In genomic region chr17:9968881-9969280, GRCh38 we compare ENCODE assay signal across 27 cellular contexts.
DNase-seq lines count a peak whose midpoint lies in the region; ATAC-seq, FAIRE-seq and TF ChIP-seq lines count a peak whose summit lies in the region.
"Had no signal": no experiment of that assay in that cellular context is flagged by ENCODE, and none has a peak within 500 bp of the region (broad histone marks: within the 10 kb centered on the region; RNA-seq: fewer than 3 reads in every experiment).

No MANE protein-coding gene starts in this region.

- no peaks in the 10 kb centered on the region for H3K9me3 ChIP-seq in breast epithelium
- H3K9me3 ChIP-seq in GM12878 (replicated peaks; ENCODE audit: control insufficient read depth, insufficient read depth, low read length) = no peaks in the 10 kb centered on the region
- H3K9me3 ChIP-seq: colonic mucosa had no signal

- DNase-seq in T47D (ENCODE audit: low read depth in 1 of 2, low spot score in 1 of 2) (peak; percentile 15 to 75), breast epithelium (ENCODE audit: low spot score in 2 of 2) (no peak), GM12878 (ENCODE audit: low read depth, low spot score) (no peak), left kidney (ENCODE audit: low read depth, low spot score) (peak; percentile 18), DMS53 treated with DMSO at 0.1 percent for 48 hours (lab: John Stamatoyannopoulos, UW; ENCODE audit: unreplicated experiment) (no peak), foreskin keratinocyte (no peak), omental fat pad (ENCODE audit: low spot score) (no peak), caudate nucleus (lab: John Stamatoyannopoulos, UW) (no peak)
- DNase-seq: 8988T; activated CD4-positive, alpha-beta T cell treated with anti-CD3 and anti-CD28 coated beads for 48 hours; activated gamma-delta T cell; activated naive CD8-positive, alpha-beta T cell treated with anti-CD3 and anti-CD28 coated beads, Interleukin-2, amount 10 ng/mL, durations not matched to agents 7 days and 5 days; activated T-cell treated with anti-CD3 and anti-CD28 coated beads, Interleukin-2, amount 50 U/mL, for 24 hours; brain microvascular endothelial cell; colonic mucosa; effector memory CD4-positive, alpha-beta T cell; GDM1; left colon; NCI-H2171; NCI-H524 treated with DMSO at 0.1 percent for 48 hours; nucleus accumbens; PC-3; stimulated activated naive CD8-positive, alpha-beta T cell treated with anti-CD3 and anti-CD28 coated beads, Interleukin-15, amount 100 ng/mL, for 72 hours had no signal

- SMC1A ChIA-PET in GM12878 (lab: Charles Lee; ENCODE audit: uncharacterized antibody, unreplicated experiment) = interaction anchor here (0.8 to 2.0 kb wide), 4 partner anchors 82 to 321 kb away, joined by 3 to 8 read pairs (median 3); no protein-coding TSS in a partner anchor

- no peak for TF ChIP-seq RAD21 in GM12878 (IDR thresholded peaks at IDR 0.05; ENCODE audit: insufficient read depth, low read depth, low read length)

- no peak overlapping the region for H2AFZ ChIP-seq in GM12878 (ENCODE audit: control insufficient read depth, low read depth, low read length)

- RAD21 ChIA-PET in GM12878 (lab: Charles Lee; ENCODE audit: unreplicated experiment) = interaction anchor here (1.4 kb wide), 1 partner anchor 258 kb away, joined by 6 read pairs; no protein-coding TSS in a partner anchor

- no peaks in the 10 kb centered on the region for H4K20me1 ChIP-seq in GM12878 (ENCODE audit: control insufficient read depth, insufficient read depth)

- H3K27me3 ChIP-seq in breast epithelium (no peaks in the 10 kb centered on the region), GM12878 (replicated peaks in 1 of 2; ENCODE audit: control insufficient read depth in 2 of 2, insufficient read depth in 2 of 2, low read length in 1 of 2) (no peaks in the 10 kb centered on the region), foreskin keratinocyte (no peaks in the 10 kb centered on the region)
- H3K27me3 ChIP-seq: brain microvascular endothelial cell, colonic mucosa had no signal

- no peak overlapping the region for H3K4me2 ChIP-seq in GM12878 (ENCODE audit: control insufficient read depth, insufficient read depth)

- H3K27ac ChIP-seq in breast epithelium (no peak overlapping the region), GM12878 (ENCODE audit: control insufficient read depth, insufficient read depth) (no peak overlapping the region), foreskin keratinocyte (no peak overlapping the region), caudate nucleus (ENCODE audit: low read depth, low read length) (no peak overlapping the region)
- H3K27ac ChIP-seq: brain microvascular endothelial cell, colonic mucosa, VCaP had no signal

- TF ChIP-seq CTCF in breast epithelium (IDR thresholded peaks at IDR 0.05) = no peak
- TF ChIP-seq CTCF in GM12878 (IDR thresholded peaks at IDR 0.05 in 2 of 3, conservative IDR thresholded peaks at IDR 0.05 in 1 of 3; ENCODE audit: control insufficient read depth in 2 of 3, extremely low read depth in 1 of 3, insufficient read depth in 1 of 3, low read depth in 3 of 3, low read length in 3 of 3) = no peak
- no peak for TF ChIP-seq CTCF in foreskin keratinocyte (conservative IDR thresholded peaks at IDR 0.05)
- no peak for TF ChIP-seq CTCF in omental fat pad (IDR thresholded peaks at IDR 0.05)

- TF ChIP-seq EP300 in GM12878 (IDR thresholded peaks at IDR 0.05; ENCODE audit: borderline replicate concordance in 1 of 2, control insufficient read depth in 1 of 2, low read depth in 2 of 2, low read length in 2 of 2) = no peak

- H3K4me3 ChIP-seq in breast epithelium (no peak overlapping the region), GM12878 (no peak overlapping the region)
- H3K4me3 ChIP-seq: colonic mucosa had no signal

- in situ Hi-C loops in T47D (cut with HindIII; ENCODE audit: low pct_unique_long_range_greater_than_20kb, low sequenced_read_pairs) = no loop called here
- in situ Hi-C loops in GM12878 (cut with MboI) = loop anchor here (5.0 kb wide), 1 partner anchor 258 kb away; no protein-coding TSS in a partner anchor

- ATAC-seq in GM12878 = no peak
- ATAC-seq in foreskin keratinocyte = no peak
- ATAC-seq in omental fat pad (ENCODE audit: low FRiP score) = no peak
- ATAC-seq: HepG2; left colon; PC-3; Right ventricle myocardium inferior; stimulated activated naive CD8-positive, alpha-beta T cell treated with anti-CD3 and anti-CD28 coated beads, Interleukin-15, amount 100 ng/mL, for 72 hours had no signal

- POLR2A ChIA-PET in GM12878 (lab: Charles Lee) = no interaction called here

- intact Hi-C loops in breast epithelium (cut with DNase I; ENCODE audit: low total_unique reads) = no loop called here
- intact Hi-C loops in GM12878 (cut with micrococcal nuclease; ENCODE audit: unreplicated experiment) = loop anchor here (5.0 to 10.0 kb wide), 3 partner anchors 356 to 648 kb away; no protein-coding TSS in a partner anchor

- TF ChIP-seq POLR2A in breast epithelium (IDR thresholded peaks at IDR 0.05) (no peak), GM12878 (IDR thresholded peaks at IDR 0.05; ENCODE audit: low read depth, low read length) (no peak)

- FAIRE-seq in GM12878 (lab: Jason Lieb, UNC) = no peak
- FAIRE-seq: frontal cortex, HepG2 had no signal

- H3K9ac ChIP-seq in GM12878 (ENCODE audit: control insufficient read depth, insufficient read depth, low read length) = no peak overlapping the region

- H3K79me2 ChIP-seq in GM12878 (ENCODE audit: control insufficient read depth, insufficient read depth, low read length) = no peaks in the 10 kb centered on the region

- no TSS peak for BruUV-seq in GM12878 (replicated peaks; lab: Mats Ljungman, UMichigan)

- CTCF ChIA-PET in GM12878 (lab: Yijun Ruan, JAX) = interaction anchor here (0.6 to 1.6 kb wide), 4 partner anchors 118 to 646 kb away, joined by 3 to 7 read pairs (median 4); no protein-coding TSS in a partner anchor

- 37% methylated on average over 5 of the region's 5 CpGs for WGBS in GM12878 (ENCODE audit: insufficient coverage, insufficient replicate concordance, low lambda C conversion rate, missing lambda C conversion rate)

- H3K36me3 ChIP-seq in breast epithelium (no peaks in the 10 kb centered on the region), GM12878 (ENCODE audit: control insufficient read depth in 2 of 2, insufficient read depth in 2 of 2, low read length in 1 of 2) (no peaks in the 10 kb centered on the region)
- H3K36me3 ChIP-seq: brain microvascular endothelial cell, colonic mucosa had no signal

- peaks cover 5 to 7% of the 10 kb centered on the region in 2 donors for H3K4me1 ChIP-seq in breast epithelium
- peaks cover 6% of the 10 kb centered on the region; the same call in 1 of the 2 replicates for H3K4me1 ChIP-seq in GM12878 (ENCODE audit: control insufficient read depth, insufficient read depth, low read length)
- H3K4me1 ChIP-seq in foreskin keratinocyte = no peaks in the 10 kb centered on the region
- H3K4me1 ChIP-seq: colonic mucosa had no signal

TF ChIP-seq in GM12878, 131 proteins besides CTCF, POLR2A, EP300 and RAD21:
- 0 out of 2 replicates have a peak, but pooled peaks have one; percentile 11 for TF ChIP-seq CREB1 (IDR thresholded peaks at IDR 0.05; ENCODE audit: low read depth)
- no peak for TF ChIP-seq MEF2B (IDR thresholded peaks at IDR 0.05; ENCODE audit: partially characterized antibody, poor library complexity, severe bottlenecking)
TF ChIP-seq in GM12878: peak in this region for 1.

Comparison
In these comparisons a context has a peak if more than half of its experiments do, and no peak if none do; other contexts are left out.
1. DNase-seq: peak in T47D (2 of 2) and left kidney (single experiment); none in breast epithelium (0 of 2), GM12878 (single experiment), DMS53 treated with DMSO at 0.1 percent for 48 hours (single experiment), foreskin keratinocyte (0 of 2), omental fat pad (single experiment) and caudate nucleus (0 of 61).